25 cellular contexts compared by ENCODE assay signal in genomic region chr19:18069383-18069782, GRCh38. TPM values are rescaled to one million over a fixed set of nuclear protein-coding genes. Genes with fewer than 3 reads are reported as not detected.
"Had no signal": no experiment of that assay in that cellular context is flagged by ENCODE, and none has a peak within 500 bp of the region (broad histone marks: within the 10 kb centered on the region; RNA-seq: fewer than 3 reads in every experiment).

No MANE protein-coding gene starts in this region.

- H3K4me3 ChIP-seq: esophagus squamous epithelium, gastrocnemius medialis, heart right ventricle, left lung, lower lobe of right lung, mucosa of descending colon had no signal

- H3K4me3 Mint-ChIP-seq: dendritic cell treated with granulocyte-macrophage colony-stimulating factor and Interleukin-4, amounts not matched to agents 40 ng/mL and 50 ng/mL, for 4 days; effector memory CD8-positive, alpha-beta T cell; endodermal cell; mesothelial cell of epicardium had no signal

- H3K27ac Mint-ChIP-seq: dendritic cell treated with granulocyte-macrophage colony-stimulating factor and Interleukin-4, amounts not matched to agents 40 ng/mL and 50 ng/mL, for 4 days; endodermal cell; mesothelial cell of epicardium had no signal

- H3K36me3 ChIP-seq: esophagus squamous epithelium, gastrocnemius medialis, left lung, lower lobe of right lung had no signal

- DNase-seq: cortex of kidney; effector CD8-positive, alpha-beta T cell; effector memory CD8-positive, alpha-beta T cell; endodermal cell; erythroblast; esophagus squamous epithelium; foreskin fibroblast; foreskin melanocyte; gastrocnemius medialis; glutamatergic neuron; heart right ventricle; hippocampal formation; left cardiac atrium; left lung; left ventricle myocardium superior; lower lobe of right lung; mesenchymal stem cell; mucosa of descending colon; naive B cell had no signal

- H3K4me1 ChIP-seq: esophagus squamous epithelium, gastrocnemius medialis, heart right ventricle, left lung, lower lobe of right lung had no signal

- H3K9me3 Mint-ChIP-seq: dendritic cell treated with granulocyte-macrophage colony-stimulating factor and Interleukin-4, amounts not matched to agents 40 ng/mL and 50 ng/mL, for 4 days; effector memory CD8-positive, alpha-beta T cell; endodermal cell; mesothelial cell of epicardium; naive B cell had no signal

- H3K27ac ChIP-seq: epithelial cell of prostate, esophagus squamous epithelium, gastrocnemius medialis, heart right ventricle, left lung, lower lobe of right lung had no signal

- H3K27me3 Mint-ChIP-seq: dendritic cell treated with granulocyte-macrophage colony-stimulating factor and Interleukin-4, amounts not matched to agents 40 ng/mL and 50 ng/mL, for 4 days; effector memory CD8-positive, alpha-beta T cell; naive B cell had no signal

- H3K4me1 Mint-ChIP-seq: endodermal cell, mesothelial cell of epicardium had no signal

- H3K9me3 ChIP-seq: esophagus squamous epithelium, gastrocnemius medialis, heart right ventricle, left lung, lower lobe of right lung, mucosa of descending colon had no signal

- H3K27me3 ChIP-seq: esophagus squamous epithelium, left lung had no signal

- ATAC-seq: effector memory CD8-positive, alpha-beta T cell; esophagus mucosa; gastrocnemius medialis; heart right ventricle; left ventricle myocardium superior; mucosa of descending colon had no signal

- H3K36me3 Mint-ChIP-seq: mesothelial cell of epicardium had no signal

RNA-seq across cellular contexts. Expression of gene IL12RB1, which starts 17.4 kb away (rescaled TPM):
- total RNA-seq: endodermal cell, kidney epithelial cell, mesothelial cell of epicardium, myocyte had no signal
